10 cellular contexts compared by ENCODE assay signal in genomic region chr1:1613509-1614082, GRCh38. TPM values are rescaled to one million over a fixed set of nuclear protein-coding genes. Genes with fewer than 3 reads are reported as not detected.
DNase-seq lines count a peak whose midpoint lies in the region; ATAC-seq and TF ChIP-seq lines count a peak whose summit lies in the region.
"Had no signal": no experiment of that assay in that cellular context is flagged by ENCODE, and none has a peak within 500 bp of the region (broad histone marks: within the 10 kb centered on the region; RNA-seq: fewer than 3 reads in every experiment).

No MANE protein-coding gene starts in this region.

- ATAC-seq in activated CD8-positive, alpha-beta T cell treated with anti-CD3 and anti-CD28 coated beads for 36 hours = no peak
- ATAC-seq in stimulated activated naive B cell treated with anti-CD40 and anti-IgM and Interleukin-4, amounts not matched to agents 10 μg/mL and 1 μg/mL and 100 μg/mL, for 72 hours (replicated peaks) = no peak
- no peak for ATAC-seq in GM19452 (IDR thresholded peaks at IDR 0.05; ENCODE audit: unreplicated experiment)

- CTCF ChIA-PET in activated CD8-positive, alpha-beta T cell treated with anti-CD3 and anti-CD28 coated beads for 36 hours (lab: Charles Lee) = interaction anchor here (0.8 to 2.8 kb wide), 5 partner anchors 11 to 65 kb away, joined by 3 to 10 read pairs (median 5); no protein-coding TSS in a partner anchor

- H3K4me1 Mint-ChIP-seq in activated T-cell treated with anti-CD3 and anti-CD28 coated beads, Interleukin-2, amount 50 U/mL, for 24 hours (ENCODE audit: low read depth) = peaks cover 36% of the 10 kb centered on the region
- H3K4me1 Mint-ChIP-seq in activated CD8-positive, alpha-beta T cell treated with anti-CD3 and anti-CD28 coated beads for 36 hours (ENCODE audit: low read depth) = peaks cover 17% of the 10 kb centered on the region
- H3K4me1 Mint-ChIP-seq in stimulated activated naive B cell treated with anti-CD40 and anti-IgM and Interleukin-4, amounts not matched to agents 10 μg/mL and 1 μg/mL and 100 μg/mL, for 72 hours = peaks cover 19 to 20% of the 10 kb centered on the region in 2 donors

- H3K27ac Mint-ChIP-seq in activated T-cell treated with anti-CD3 and anti-CD28 coated beads, Interleukin-2, amount 50 U/mL, for 24 hours = peak overlapping the region; percentile 96
- peak overlapping the region; percentile 95 for H3K27ac Mint-ChIP-seq in activated CD8-positive, alpha-beta T cell treated with anti-CD3 and anti-CD28 coated beads for 36 hours
- no peak overlapping the region for H3K27ac Mint-ChIP-seq in stimulated activated naive B cell treated with anti-CD40 and anti-IgM and Interleukin-4, amounts not matched to agents 10 μg/mL and 1 μg/mL and 100 μg/mL, for 72 hours

- peak overlapping the region; percentile 99 for H3K27ac ChIP-seq in left ventricle myocardium inferior (replicated peaks)

- H3K9me3 Mint-ChIP-seq in activated T-cell treated with anti-CD3 and anti-CD28 coated beads, Interleukin-2, amount 50 U/mL, for 24 hours = no peaks in the 10 kb centered on the region
- H3K9me3 Mint-ChIP-seq in activated CD8-positive, alpha-beta T cell treated with anti-CD3 and anti-CD28 coated beads for 36 hours = no peaks in the 10 kb centered on the region
- no peaks in the 10 kb centered on the region for H3K9me3 Mint-ChIP-seq in stimulated activated naive B cell treated with anti-CD40 and anti-IgM and Interleukin-4, amounts not matched to agents 10 μg/mL and 1 μg/mL and 100 μg/mL, for 72 hours

- no peak for TF ChIP-seq CTCF in activated CD8-positive, alpha-beta T cell treated with anti-CD3 and anti-CD28 coated beads for 36 hours (IDR thresholded peaks at IDR 0.05)
- no peak for TF ChIP-seq CTCF in left ventricle myocardium inferior (IDR thresholded peaks at IDR 0.05; ENCODE audit: borderline replicate concordance)

- no peaks in the 10 kb centered on the region for H3K27me3 Mint-ChIP-seq in activated T-cell treated with anti-CD3 and anti-CD28 coated beads, Interleukin-2, amount 50 U/mL, for 24 hours
- no peaks in the 10 kb centered on the region for H3K27me3 Mint-ChIP-seq in activated CD8-positive, alpha-beta T cell treated with anti-CD3 and anti-CD28 coated beads for 36 hours
- H3K27me3 Mint-ChIP-seq in stimulated activated naive B cell treated with anti-CD40 and anti-IgM and Interleukin-4, amounts not matched to agents 10 μg/mL and 1 μg/mL and 100 μg/mL, for 72 hours = no peaks in the 10 kb centered on the region

- peak overlapping the region; percentile 82 for H3K4me3 ChIP-seq in left ventricle myocardium inferior

- peak overlapping the region; percentile 90 for H3K4me3 Mint-ChIP-seq in activated T-cell treated with anti-CD3 and anti-CD28 coated beads, Interleukin-2, amount 50 U/mL, for 24 hours
- peak overlapping the region; percentile 96 for H3K4me3 Mint-ChIP-seq in activated CD8-positive, alpha-beta T cell treated with anti-CD3 and anti-CD28 coated beads for 36 hours
- H3K4me3 Mint-ChIP-seq in stimulated activated naive B cell treated with anti-CD40 and anti-IgM and Interleukin-4, amounts not matched to agents 10 μg/mL and 1 μg/mL and 100 μg/mL, for 72 hours = peak overlapping the region; percentile 72 to 91

- no peaks in the 10 kb centered on the region for H3K27me3 ChIP-seq in left ventricle myocardium inferior (ENCODE audit: low read depth)

- POLR2A ChIA-PET in activated CD8-positive, alpha-beta T cell treated with anti-CD3 and anti-CD28 coated beads for 36 hours (lab: Charles Lee) = interaction anchor here (0.8 to 8.4 kb wide), 9 partner anchors 11 to 54 kb away, joined by 3 to 46 read pairs (median 3); partner anchors contain the start of gene MMP23B

- no peaks in the 10 kb centered on the region for H3K9me3 ChIP-seq in left ventricle myocardium inferior (replicated peaks)

- intact Hi-C loops in activated CD8-positive, alpha-beta T cell treated with anti-CD3 and anti-CD28 coated beads for 36 hours (cut with micrococcal nuclease) = no loop called here
- intact Hi-C loops in left ventricle myocardium inferior (cut with micrococcal nuclease) = no loop called here

- peaks cover 24% of the 10 kb centered on the region for H3K36me3 Mint-ChIP-seq in activated T-cell treated with anti-CD3 and anti-CD28 coated beads, Interleukin-2, amount 50 U/mL, for 24 hours (ENCODE audit: low read depth)
- H3K36me3 Mint-ChIP-seq in activated CD8-positive, alpha-beta T cell treated with anti-CD3 and anti-CD28 coated beads for 36 hours (ENCODE audit: low read depth) = peaks cover 18% of the 10 kb centered on the region
- peaks cover 6 to 9% of the 10 kb centered on the region in 2 donors for H3K36me3 Mint-ChIP-seq in stimulated activated naive B cell treated with anti-CD40 and anti-IgM and Interleukin-4, amounts not matched to agents 10 μg/mL and 1 μg/mL and 100 μg/mL, for 72 hours

- H3K4me1 ChIP-seq in left ventricle myocardium inferior = peaks cover 39% of the 10 kb centered on the region

- DNase-seq in activated T-cell treated with anti-CD3 and anti-CD28 coated beads, Interleukin-2, amount 50 U/mL, for 24 hours = no peak
- DNase-seq in activated T-cell treated with anti-CD3 and anti-CD28 coated beads, Interleukin-2, amount 50 U/mL, for 1 hour = no peak
- no peak for DNase-seq in activated CD8-positive, alpha-beta T cell treated with anti-CD3 and anti-CD28 coated beads for 36 hours
- DNase-seq in left ventricle myocardium inferior (no peak), NCI-H2029 (lab: John Stamatoyannopoulos, UW) (no peak)
- DNase-seq in stimulated activated naive B cell treated with anti-CD40 and anti-IgM and Interleukin-4, amounts not matched to agents 10 μg/mL and 1 μg/mL and 100 μg/mL, for 72 hours = no peak
- no peak for DNase-seq in stimulated activated CD4-positive, alpha-beta T cell treated with anti-CD3 and anti-CD28 coated beads, Interleukin-4, amount 100 ng/mL, for 4 hours
- DNase-seq: SHP77 had no signal

- H3K36me3 ChIP-seq in left ventricle myocardium inferior = peaks cover 9% of the 10 kb centered on the region

RNA-seq across cellular contexts. Expression of gene MIB2, which starts 1.7 kb away (rescaled TPM):
- total RNA-seq in activated CD8-positive, alpha-beta T cell treated with anti-CD3 and anti-CD28 coated beads for 36 hours = 10 to 100 TPM; 40.1 to 41.3 TPM
- 129 TPM for total RNA-seq in left ventricle myocardium inferior

RNA-seq across cellular contexts. Expression of gene FNDC10, which starts 13.7 kb away (rescaled TPM):
- 1 to 10 TPM; 2.8 to 3.6 TPM for total RNA-seq in activated CD8-positive, alpha-beta T cell treated with anti-CD3 and anti-CD28 coated beads for 36 hours
- 3.6 TPM for total RNA-seq in left ventricle myocardium inferior

RNA-seq across cellular contexts. Expression of gene MMP23B, which starts 18.4 kb away (rescaled TPM):
- 1 to 10 TPM; 3.3 to 4.0 TPM for total RNA-seq in activated CD8-positive, alpha-beta T cell treated with anti-CD3 and anti-CD28 coated beads for 36 hours
- total RNA-seq in left ventricle myocardium inferior = 93.8 TPM
- total RNA-seq: dermis microvascular lymphatic vessel endothelial cell had no signal

RNA-seq across cellular contexts. Expression of gene SSU72, which starts 38.9 kb away (rescaled TPM):
- total RNA-seq in activated CD8-positive, alpha-beta T cell treated with anti-CD3 and anti-CD28 coated beads for 36 hours = 100 to 1,000 TPM; 111 to 113 TPM
- 104 TPM for total RNA-seq in left ventricle myocardium inferior

RNA-seq across cellular contexts. Expression of gene CDK11B, which starts 45.2 kb away (rescaled TPM):
- total RNA-seq in activated CD8-positive, alpha-beta T cell treated with anti-CD3 and anti-CD28 coated beads for 36 hours = 10 to 100 TPM; 29.4 to 32.0 TPM
- 24.3 TPM for total RNA-seq in left ventricle myocardium inferior

Comparison
In these comparisons a context has a peak if more than half of its experiments do, and no peak if none do; other contexts are left out.
1. RNA of gene MMP23B, which starts 18.4 kb away (total RNA-seq): 93.8 TPM in left ventricle myocardium inferior (single experiment); 3.3 to 4.0 TPM in activated CD8-positive, alpha-beta T cell treated with anti-CD3 and anti-CD28 coated beads for 36 hours; every median in the first group is over 10 times any median in the second.
2. Peak in every context shown above with its lines, with median percentiles within 50 percentile points of each other: H3K4me3 Mint-ChIP-seq.